ENCODE assay signal across 18 cellular contexts in genomic region chr4:140020457-140021361, GRCh38.
A peak's percentile ranks its signal among the peaks of the same experiment; 100 is the strongest.
DNase-seq lines count a peak whose midpoint lies in the region; ATAC-seq, FAIRE-seq and TF ChIP-seq lines count a peak whose summit lies in the region.
"Had no signal": no experiment of that assay in that cellular context is flagged by ENCODE, and none has a peak within 500 bp of the region (broad histone marks: within the 10 kb centered on the region; RNA-seq: fewer than 3 reads in every experiment).

No MANE protein-coding gene starts in this region.

- H3K27ac Mint-ChIP-seq in endothelial cell (ENCODE audit: unreplicated experiment), result peak overlapping the region; percentile 21
- H3K27ac Mint-ChIP-seq: CD4-positive, alpha-beta T cell; memory B cell; stimulated activated naive CD8-positive, alpha-beta T cell treated with anti-CD3 and anti-CD28 coated beads, Interleukin-15, amount 100 ng/mL, for 72 hours had no signal

- intact Hi-C loops in left ventricle myocardium superior (cut with micrococcal nuclease), result no loop called here
- intact Hi-C loops in heart right ventricle (cut with DNase I), result no loop called here

- 38 to 40% methylated on average over 4 of the region's 4 CpGs for WGBS in heart right ventricle, 2 donors

- H3K36me3 ChIP-seq in heart right ventricle (no peaks in the 10 kb centered on the region), mucosa of rectum (ENCODE audit: control insufficient read depth in 2 of 2, insufficient read depth in 2 of 2, low read length in 2 of 2) (no peaks in the 10 kb centered on the region)
- H3K36me3 ChIP-seq: neutrophil had no signal

- H3K9me3 ChIP-seq in heart right ventricle (peaks cover 0 to 6% (median 0%) of the 10 kb centered on the region in 11 donors), mucosa of rectum (ENCODE audit: control insufficient read depth in 2 of 2, low read length in 2 of 2) (no peaks in the 10 kb centered on the region)
- H3K9me3 ChIP-seq: neutrophil had no signal

- ATAC-seq in left ventricle myocardium superior (peak; percentile 18), heart right ventricle (no peak), esophagus mucosa (no peak)
- ATAC-seq: stimulated activated naive CD8-positive, alpha-beta T cell treated with anti-CD3 and anti-CD28 coated beads, Interleukin-15, amount 100 ng/mL, for 72 hours had no signal

- H3K36me3 Mint-ChIP-seq in endothelial cell (ENCODE audit: low read depth, unreplicated experiment), result no peaks in the 10 kb centered on the region
- H3K36me3 Mint-ChIP-seq: memory B cell had no signal

- H3K27me3 Mint-ChIP-seq in endothelial cell (ENCODE audit: unreplicated experiment), result no peaks in the 10 kb centered on the region
- H3K27me3 Mint-ChIP-seq: CD4-positive, alpha-beta T cell; stimulated activated naive CD8-positive, alpha-beta T cell treated with anti-CD3 and anti-CD28 coated beads, Interleukin-15, amount 100 ng/mL, for 72 hours had no signal

- H3K4me1 ChIP-seq in heart right ventricle (peaks cover 0 to 28% (median 20%) of the 10 kb centered on the region in 9 donors), mucosa of rectum (ENCODE audit: control insufficient read depth in 2 of 2, insufficient read depth in 2 of 2, low read length in 2 of 2) (peaks cover 16 to 23% of the 10 kb centered on the region in 2 donors)

- H3K27me3 ChIP-seq in heart right ventricle (no peaks in the 10 kb centered on the region), mucosa of rectum (ENCODE audit: control insufficient read depth in 2 of 2, insufficient read depth in 2 of 2, low read length in 2 of 2) (no peaks in the 10 kb centered on the region)
- H3K27me3 ChIP-seq: neutrophil had no signal

- DNase-seq in left ventricle myocardium superior (no peak), heart right ventricle (no peak), endothelial cell (ENCODE audit: low spot score) (no peak), SKM-1 treated with dmso at 0.1 percent for 144 hours (lab: John Stamatoyannopoulos, UW; ENCODE audit: unreplicated experiment) (no peak), urothelium cell line (ENCODE audit: low spot score) (no peak)
- no peak for DNase-seq in activated CD4-positive, CD25-positive, alpha-beta regulatory T cell (lab: John Stamatoyannopoulos, UW)
- DNase-seq: activated gamma-delta T cell treated with Interleukin-2 at 50 U/mL for 16 hours; CD4-positive, alpha-beta T cell; GDM1; KG1; NCI-H1436; NCI-H345; stimulated activated naive CD8-positive, alpha-beta T cell treated with anti-CD3 and anti-CD28 coated beads, Interleukin-15, amount 100 ng/mL, for 72 hours had no signal

- no peak overlapping the region for H3K4me3 Mint-ChIP-seq in endothelial cell (ENCODE audit: unreplicated experiment)
- H3K4me3 Mint-ChIP-seq: CD4-positive, alpha-beta T cell; memory B cell; stimulated activated naive CD8-positive, alpha-beta T cell treated with anti-CD3 and anti-CD28 coated beads, Interleukin-15, amount 100 ng/mL, for 72 hours had no signal

- H3K27ac ChIP-seq in heart right ventricle, result peak overlapping the region in 1 of 10 donors; percentile 21
- H3K27ac ChIP-seq in mucosa of rectum (ENCODE audit: low read depth in 2 of 2, low read length in 2 of 2), result peak overlapping the region; percentile 81 to 88
- H3K27ac ChIP-seq: neutrophil, SK-N-MC had no signal

- TF ChIP-seq CTCF in heart right ventricle (IDR thresholded peaks at IDR 0.05), result no peak
- TF ChIP-seq CTCF in endothelial cell (IDR thresholded peaks at IDR 0.05; ENCODE audit: unreplicated experiment), result no peak

- no peak overlapping the region for H3K9ac ChIP-seq in mucosa of rectum (ENCODE audit: low read depth in 1 of 2, low read length in 2 of 2)

- no peak for FAIRE-seq in urothelium cell line (lab: Jason Lieb, UNC)

- peaks cover 41% of the 10 kb centered on the region for H3K4me1 Mint-ChIP-seq in endothelial cell (ENCODE audit: unreplicated experiment)
- H3K4me1 Mint-ChIP-seq: memory B cell had no signal

- no peaks in the 10 kb centered on the region for H3K9me3 Mint-ChIP-seq in endothelial cell (ENCODE audit: unreplicated experiment)
- H3K9me3 Mint-ChIP-seq: CD4-positive, alpha-beta T cell; memory B cell; stimulated activated naive CD8-positive, alpha-beta T cell treated with anti-CD3 and anti-CD28 coated beads, Interleukin-15, amount 100 ng/mL, for 72 hours had no signal

- H3K4me3 ChIP-seq in heart right ventricle (no peak overlapping the region), mucosa of rectum (ENCODE audit: low read length in 2 of 2) (no peak overlapping the region)
- H3K4me3 ChIP-seq: SK-N-MC had no signal
